In the genomic region with DNA sequence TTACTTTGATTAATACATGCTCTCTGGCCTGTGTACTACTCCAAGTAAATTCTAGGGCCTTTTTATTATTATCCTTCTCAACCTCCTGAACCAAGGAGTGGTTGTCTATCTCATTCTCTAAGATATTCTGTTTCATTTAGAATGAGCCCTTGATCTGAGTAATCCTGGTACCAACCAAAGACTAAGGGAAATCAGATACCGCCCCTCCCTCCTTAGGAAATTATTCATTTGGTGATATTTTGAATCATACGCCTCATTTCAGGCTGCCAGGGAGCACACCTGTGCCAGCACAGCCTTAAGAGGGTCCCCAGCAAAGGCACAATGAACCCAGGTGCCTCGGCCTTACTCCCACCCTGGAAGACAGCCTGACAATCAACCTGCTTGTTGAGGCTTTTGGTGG, we compare ENCODE assay signal across 20 cellular contexts.
DNase-seq lines count a peak whose midpoint lies in the region; ATAC-seq, FAIRE-seq and TF ChIP-seq lines count a peak whose summit lies in the region.
"Had no signal": no experiment of that assay in that cellular context is flagged by ENCODE, and none has a peak within 500 bp of the region (broad histone marks: within the 10 kb centered on the region; RNA-seq: fewer than 3 reads in every experiment).

No MANE protein-coding gene starts in this region.

- ATAC-seq in activated naive CD4-positive, alpha-beta T cell treated with anti-CD3 and anti-CD28 coated beads, Interleukin-2, amount 50 U/mL, for 72 hours, result peak; percentile 42 to 83
- ATAC-seq in stimulated activated effector memory CD8-positive, alpha-beta T cell treated with anti-CD3 and anti-CD28 coated beads, Interleukin-12 subunit alpha, Interleukin-12 subunit beta, amount 100 ng/mL, for 72 hours, result peak; percentile 55
- no peak for ATAC-seq in pancreas

- H3K4me1 ChIP-seq in pancreas, result no peaks in the 10 kb centered on the region

- no peak overlapping the region for H3K4me3 ChIP-seq in pancreas
- H3K4me3 ChIP-seq: GM23248 had no signal

- POLR2A ChIA-PET in activated CD4-positive, alpha-beta memory T cell treated with anti-CD3 and anti-CD28 coated beads for 36 hours (lab: Charles Lee), result no interaction called here
- POLR2A ChIA-PET in activated CD4-positive, alpha-beta memory T cell treated with anti-CD3 and anti-CD28 coated beads, Interleukin-2, amount 10 ng/mL, durations not matched to agents 7 days and 5 days (lab: Charles Lee), result no interaction called here

- H3K9me3 ChIP-seq in pancreas, result no peaks in the 10 kb centered on the region

- TF ChIP-seq CTCF in pancreas (IDR thresholded peaks at IDR 0.05), result no peak

- no peak overlapping the region for H3K27ac Mint-ChIP-seq in activated CD4-positive, alpha-beta memory T cell treated with anti-CD3 and anti-CD28 coated beads for 36 hours
- no peak overlapping the region for H3K27ac Mint-ChIP-seq in activated CD4-positive, alpha-beta memory T cell treated with anti-CD3 and anti-CD28 coated beads, Interleukin-2, amount 10 ng/mL, durations not matched to agents 7 days and 5 days
- peak overlapping the region in 1 of 2 donors; percentile 36 for H3K27ac Mint-ChIP-seq in activated naive CD4-positive, alpha-beta T cell treated with anti-CD3 and anti-CD28 coated beads, Interleukin-2, amount 50 U/mL, for 72 hours
- H3K27ac Mint-ChIP-seq in T-helper 2 cell treated with Interferon-gamma antibody and Interleukin-4, amounts not matched to agents 5 μg/mL and 100 μg/mL, for 36 hours, result no peak overlapping the region
- H3K27ac Mint-ChIP-seq in stimulated activated effector memory CD8-positive, alpha-beta T cell treated with anti-CD3 and anti-CD28 coated beads, Interleukin-12 subunit alpha, Interleukin-12 subunit beta, amount 100 ng/mL, for 72 hours, result no peak overlapping the region
- H3K27ac Mint-ChIP-seq: CD4-positive, alpha-beta memory T cell had no signal

- WGBS in pancreas, 2 donors, result 59 to 77% methylated on average over 3 of the region's 3 CpGs

- no peak for FAIRE-seq in pancreas (lab: Jason Lieb, UNC)
- FAIRE-seq: GM12891, GM18507, H1 had no signal

- CTCF ChIA-PET in activated CD4-positive, alpha-beta memory T cell treated with anti-CD3 and anti-CD28 coated beads for 36 hours (lab: Charles Lee), result interaction anchor here (1.4 kb wide), 1 partner anchor 391 kb away, joined by 4 read pairs; no protein-coding TSS in a partner anchor
- CTCF ChIA-PET in activated CD4-positive, alpha-beta memory T cell treated with anti-CD3 and anti-CD28 coated beads, Interleukin-2, amount 10 ng/mL, durations not matched to agents 7 days and 5 days (lab: Charles Lee), result no interaction called here

- H3K27me3 Mint-ChIP-seq in activated CD4-positive, alpha-beta memory T cell treated with anti-CD3 and anti-CD28 coated beads for 36 hours, result no peaks in the 10 kb centered on the region
- H3K27me3 Mint-ChIP-seq in activated CD4-positive, alpha-beta memory T cell treated with anti-CD3 and anti-CD28 coated beads, Interleukin-2, amount 10 ng/mL, durations not matched to agents 7 days and 5 days, result no peaks in the 10 kb centered on the region
- H3K27me3 Mint-ChIP-seq in T-helper 2 cell treated with Interferon-gamma antibody and Interleukin-4, amounts not matched to agents 5 μg/mL and 100 μg/mL, for 36 hours (ENCODE audit: low read depth), result no peaks in the 10 kb centered on the region
- H3K27me3 Mint-ChIP-seq: CD4-positive, alpha-beta memory T cell had no signal

- H3K27me3 ChIP-seq in pancreas, result no peaks in the 10 kb centered on the region

- H3K27ac ChIP-seq in pancreas, result no peak overlapping the region
- H3K27ac ChIP-seq: GM23248 had no signal

- no peak overlapping the region for H3K4me3 Mint-ChIP-seq in activated CD4-positive, alpha-beta memory T cell treated with anti-CD3 and anti-CD28 coated beads for 36 hours
- no peak overlapping the region for H3K4me3 Mint-ChIP-seq in activated CD4-positive, alpha-beta memory T cell treated with anti-CD3 and anti-CD28 coated beads, Interleukin-2, amount 10 ng/mL, durations not matched to agents 7 days and 5 days
- H3K4me3 Mint-ChIP-seq in T-helper 2 cell treated with Interferon-gamma antibody and Interleukin-4, amounts not matched to agents 5 μg/mL and 100 μg/mL, for 36 hours, result no peak overlapping the region
- H3K4me3 Mint-ChIP-seq in stimulated activated effector memory CD8-positive, alpha-beta T cell treated with anti-CD3 and anti-CD28 coated beads, Interleukin-12 subunit alpha, Interleukin-12 subunit beta, amount 100 ng/mL, for 72 hours, result no peak overlapping the region
- H3K4me3 Mint-ChIP-seq: CD4-positive, alpha-beta memory T cell had no signal

- peaks cover 35% of the 10 kb centered on the region for H3K4me1 Mint-ChIP-seq in activated CD4-positive, alpha-beta memory T cell treated with anti-CD3 and anti-CD28 coated beads for 36 hours (ENCODE audit: low read depth)
- H3K4me1 Mint-ChIP-seq in activated CD4-positive, alpha-beta memory T cell treated with anti-CD3 and anti-CD28 coated beads, Interleukin-2, amount 10 ng/mL, durations not matched to agents 7 days and 5 days, result peaks cover 27% of the 10 kb centered on the region
- H3K4me1 Mint-ChIP-seq in T-helper 2 cell treated with Interferon-gamma antibody and Interleukin-4, amounts not matched to agents 5 μg/mL and 100 μg/mL, for 36 hours (ENCODE audit: low read depth), result peaks cover 4% of the 10 kb centered on the region
- peaks cover 20% of the 10 kb centered on the region for H3K4me1 Mint-ChIP-seq in stimulated activated effector memory CD8-positive, alpha-beta T cell treated with anti-CD3 and anti-CD28 coated beads, Interleukin-12 subunit alpha, Interleukin-12 subunit beta, amount 100 ng/mL, for 72 hours
- H3K4me1 Mint-ChIP-seq: CD4-positive, alpha-beta memory T cell had no signal

- no peaks in the 10 kb centered on the region for H3K36me3 ChIP-seq in pancreas

- intact Hi-C loops in activated CD4-positive, alpha-beta memory T cell treated with anti-CD3 and anti-CD28 coated beads for 36 hours (cut with micrococcal nuclease), result loop anchor here (5.0 kb wide), 3 partner anchors 37 to 593 kb away; a partner anchor contains a TSS
- intact Hi-C loops in pancreas (cut with DNase I), result no loop called here

- peaks cover 9% of the 10 kb centered on the region for H3K36me3 Mint-ChIP-seq in activated CD4-positive, alpha-beta memory T cell treated with anti-CD3 and anti-CD28 coated beads for 36 hours
- no peaks in the 10 kb centered on the region for H3K36me3 Mint-ChIP-seq in activated CD4-positive, alpha-beta memory T cell treated with anti-CD3 and anti-CD28 coated beads, Interleukin-2, amount 10 ng/mL, durations not matched to agents 7 days and 5 days (ENCODE audit: low read depth)
- H3K36me3 Mint-ChIP-seq in activated naive CD4-positive, alpha-beta T cell treated with anti-CD3 and anti-CD28 coated beads, Interleukin-2, amount 50 U/mL, for 72 hours, result no peaks in the 10 kb centered on the region
- no peaks in the 10 kb centered on the region for H3K36me3 Mint-ChIP-seq in T-helper 2 cell treated with Interferon-gamma antibody and Interleukin-4, amounts not matched to agents 5 μg/mL and 100 μg/mL, for 36 hours (ENCODE audit: low read depth)
- H3K36me3 Mint-ChIP-seq in stimulated activated effector memory CD8-positive, alpha-beta T cell treated with anti-CD3 and anti-CD28 coated beads, Interleukin-12 subunit alpha, Interleukin-12 subunit beta, amount 100 ng/mL, for 72 hours, result no peaks in the 10 kb centered on the region

- no peaks in the 10 kb centered on the region for H3K9me3 Mint-ChIP-seq in activated CD4-positive, alpha-beta memory T cell treated with anti-CD3 and anti-CD28 coated beads for 36 hours
- no peaks in the 10 kb centered on the region for H3K9me3 Mint-ChIP-seq in activated CD4-positive, alpha-beta memory T cell treated with anti-CD3 and anti-CD28 coated beads, Interleukin-2, amount 10 ng/mL, durations not matched to agents 7 days and 5 days
- H3K9me3 Mint-ChIP-seq in activated naive CD4-positive, alpha-beta T cell treated with anti-CD3 and anti-CD28 coated beads, Interleukin-2, amount 50 U/mL, for 72 hours, result peaks cover 0 to 5% of the 10 kb centered on the region in 2 donors
- peaks cover 4% of the 10 kb centered on the region for H3K9me3 Mint-ChIP-seq in T-helper 2 cell treated with Interferon-gamma antibody and Interleukin-4, amounts not matched to agents 5 μg/mL and 100 μg/mL, for 36 hours
- H3K9me3 Mint-ChIP-seq in stimulated activated effector memory CD8-positive, alpha-beta T cell treated with anti-CD3 and anti-CD28 coated beads, Interleukin-12 subunit alpha, Interleukin-12 subunit beta, amount 100 ng/mL, for 72 hours, result no peaks in the 10 kb centered on the region

- DNase-seq in activated CD4-positive, alpha-beta memory T cell treated with anti-CD3 and anti-CD28 coated beads for 36 hours, result peak; percentile 14
- no peak for DNase-seq in activated CD4-positive, alpha-beta memory T cell treated with anti-CD3 and anti-CD28 coated beads, Interleukin-2, amount 10 ng/mL, durations not matched to agents 7 days and 5 days
- DNase-seq in activated naive CD4-positive, alpha-beta T cell treated with anti-CD3 and anti-CD28 coated beads, Interleukin-2, amount 50 U/mL, for 72 hours (ENCODE audit: low spot score in 2 of 2), result no peak
- DNase-seq in activated naive CD4-positive, alpha-beta T cell treated with anti-CD3 and anti-CD28 coated beads, Interleukin-2, amount 50 U/mL, for 16 hours, result no peak
- DNase-seq in T-helper 2 cell treated with Interferon-gamma antibody and Interleukin-4, amounts not matched to agents 5 μg/mL and 100 μg/mL, for 36 hours (ENCODE audit: low spot score), result peak; percentile 3
- no peak for DNase-seq in stimulated activated effector memory CD8-positive, alpha-beta T cell treated with anti-CD3 and anti-CD28 coated beads, Interleukin-12 subunit alpha, Interleukin-12 subunit beta, amount 100 ng/mL, for 72 hours (ENCODE audit: low spot score in 2 of 2)
- DNase-seq in pancreas, result no peak
- DNase-seq: C1 segment of cervical spinal cord; Calu3; CD4-positive, alpha-beta memory T cell; COR-L47; DMS53; DMS79 treated with DMSO at 0.1 percent for 48 hours; GF-D8; GM23248; H7; HCEC 1CT had no signal

Comparison
In these comparisons a context has a peak if more than half of its experiments do, and no peak if none do; other contexts are left out.
1. DNase-seq: peak in activated CD4-positive, alpha-beta memory T cell treated with anti-CD3 and anti-CD28 coated beads for 36 hours (single experiment) and T-helper 2 cell treated with Interferon-gamma antibody and Interleukin-4, amounts not matched to agents 5 μg/mL and 100 μg/mL, for 36 hours (single experiment); none in activated CD4-positive, alpha-beta memory T cell treated with anti-CD3 and anti-CD28 coated beads, Interleukin-2, amount 10 ng/mL, durations not matched to agents 7 days and 5 days (single experiment), activated naive CD4-positive, alpha-beta T cell treated with anti-CD3 and anti-CD28 coated beads, Interleukin-2, amount 50 U/mL, for 72 hours (0 of 2), activated naive CD4-positive, alpha-beta T cell treated with anti-CD3 and anti-CD28 coated beads, Interleukin-2, amount 50 U/mL, for 16 hours (single experiment), stimulated activated effector memory CD8-positive, alpha-beta T cell treated with anti-CD3 and anti-CD28 coated beads, Interleukin-12 subunit alpha, Interleukin-12 subunit beta, amount 100 ng/mL, for 72 hours (0 of 2) and pancreas (0 of 6).
2. ATAC-seq: peak in activated naive CD4-positive, alpha-beta T cell treated with anti-CD3 and anti-CD28 coated beads, Interleukin-2, amount 50 U/mL, for 72 hours (2 of 2) and stimulated activated effector memory CD8-positive, alpha-beta T cell treated with anti-CD3 and anti-CD28 coated beads, Interleukin-12 subunit alpha, Interleukin-12 subunit beta, amount 100 ng/mL, for 72 hours (single experiment); none in pancreas (0 of 4).